Comparison of ENCODE assay signal across 1 cellular context in the genomic region with DNA sequence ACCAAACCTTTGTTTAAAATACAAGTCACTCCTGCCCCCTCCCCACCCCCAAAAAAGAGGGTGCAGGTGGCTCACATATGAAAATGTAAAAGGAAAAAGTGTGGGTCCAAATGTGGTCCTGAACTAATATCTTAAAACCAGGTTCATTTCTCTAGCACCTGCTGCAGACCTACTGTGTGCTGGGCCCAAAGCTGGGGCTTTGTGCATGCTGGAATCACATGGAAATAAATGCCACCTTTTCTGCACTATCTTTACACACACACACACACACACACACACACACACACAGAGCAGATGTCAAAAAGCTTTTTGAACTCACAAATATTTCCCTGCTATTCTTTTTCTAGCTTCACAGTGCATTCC.
TF ChIP-seq lines count a peak whose summit lies in the region.

No MANE protein-coding gene starts in this region.

TF ChIP-seq in H1, 55 proteins besides CTCF, POLR2A, EP300 and RAD21 (continued from another document):
- no peak for TF ChIP-seq SP4 (IDR thresholded peaks at IDR 0.05; ENCODE audit: low read length)
- no peak for TF ChIP-seq BACH1 (IDR thresholded peaks at IDR 0.05; ENCODE audit: low read length)
- no peak for TF ChIP-seq CHD2 (IDR thresholded peaks at IDR 0.05; ENCODE audit: low read length)
- no peak for TF ChIP-seq CREB1 (IDR thresholded peaks at IDR 0.05)
